Comparison of ENCODE assay signal across 13 cellular contexts in genomic region chr4:38062894-38063168, GRCh38.
DNase-seq lines count a peak whose midpoint lies in the region; ATAC-seq and TF ChIP-seq lines count a peak whose summit lies in the region.
"Had no signal": no experiment of that assay in that cellular context is flagged by ENCODE, and none has a peak within 500 bp of the region (broad histone marks: within the 10 kb centered on the region; RNA-seq: fewer than 3 reads in every experiment).

No MANE protein-coding gene starts in this region.

- H3K4me1 ChIP-seq in esophagus muscularis mucosa (peaks cover 4 to 37% (median 18%) of the 10 kb centered on the region in 4 donors), upper lobe of left lung (peaks cover 8 to 14% (median 9%) of the 10 kb centered on the region in 4 donors)

- in situ Hi-C loops in GM13976 (cut with MboI; ENCODE audit: low sequenced_read_pairs, unreplicated experiment) = loop anchor here (10.0 kb wide), 2 partner anchors 112 to 672 kb away; no protein-coding TSS in a partner anchor

- H3K27ac Mint-ChIP-seq in activated naive CD4-positive, alpha-beta T cell treated with anti-CD3 and anti-CD28 coated beads for 36 hours = no peak overlapping the region
- peak overlapping the region in 1 of 2 donors; percentile 25 for H3K27ac Mint-ChIP-seq in activated naive CD4-positive, alpha-beta T cell treated with anti-CD3 and anti-CD28 coated beads, Interleukin-2, amount 50 U/mL, for 72 hours
- peak overlapping the region; percentile 21 to 83 (median 72) for H3K27ac Mint-ChIP-seq in nephron

- H3K4me3 Mint-ChIP-seq in activated naive CD4-positive, alpha-beta T cell treated with anti-CD3 and anti-CD28 coated beads for 36 hours = peak overlapping the region; percentile 6
- no peak overlapping the region for H3K4me3 Mint-ChIP-seq in nephron

- H3K36me3 ChIP-seq in esophagus muscularis mucosa (peaks cover 3 to 34% (median 24%) of the 10 kb centered on the region in 4 donors), upper lobe of left lung (peaks cover 0 to 19% (median 5%) of the 10 kb centered on the region in 4 donors)

- no peak for ATAC-seq in activated naive CD4-positive, alpha-beta T cell treated with anti-CD3 and anti-CD28 coated beads, Interleukin-2, amount 50 U/mL, for 72 hours
- peak in 1 of 2 donors; percentile 29 for ATAC-seq in upper lobe of left lung (ENCODE audit: low FRiP score in 2 of 2)
- ATAC-seq: stimulated activated naive CD8-positive, alpha-beta T cell treated with anti-CD3 and anti-CD28 coated beads, Interleukin-15, Interleukin-2, amounts not matched to agents 100 U/mL and 50 U/mL, for 24 hours had no signal

- peaks cover 12% of the 10 kb centered on the region for H3K4me1 Mint-ChIP-seq in activated naive CD4-positive, alpha-beta T cell treated with anti-CD3 and anti-CD28 coated beads for 36 hours (ENCODE audit: low read depth)
- H3K4me1 Mint-ChIP-seq in nephron = peaks cover 39% of the 10 kb centered on the region

- CTCF ChIA-PET in activated naive CD4-positive, alpha-beta T cell treated with anti-CD3 and anti-CD28 coated beads for 36 hours (lab: Charles Lee) = interaction anchor here (0.6 to 2.2 kb wide), 16 partner anchors 26 to 840 kb away, joined by 3 to 11 read pairs (median 5); partner anchors contain the start of gene TLR10

- intact Hi-C loops in activated naive CD4-positive, alpha-beta T cell treated with anti-CD3 and anti-CD28 coated beads for 36 hours (cut with micrococcal nuclease) = loop anchor here (1.0 to 10.0 kb wide), 9 partner anchors 66 to 794 kb away; partner anchors contain the start of gene TLR6
- intact Hi-C loops in esophagus muscularis mucosa (cut with DNase I) = loop anchor here (5.0 to 10.0 kb wide), 3 partner anchors 252 to 669 kb away; no protein-coding TSS in a partner anchor

- H3K4me3 ChIP-seq in esophagus muscularis mucosa = no peak overlapping the region
- H3K4me3 ChIP-seq in upper lobe of left lung = no peak overlapping the region
- H3K4me3 ChIP-seq in foreskin fibroblast (ENCODE audit: low read depth in 1 of 2, low read length in 2 of 2) = no peak overlapping the region

- TF ChIP-seq POLR2A in esophagus muscularis mucosa (IDR thresholded peaks at IDR 0.05; ENCODE audit: low read depth) (no peak), upper lobe of left lung (IDR thresholded peaks at IDR 0.05) (no peak)

- TF ChIP-seq CTCF in esophagus muscularis mucosa (IDR thresholded peaks at IDR 0.05) (no peak), nephron (IDR thresholded peaks at IDR 0.05; ENCODE audit: unreplicated experiment in 3 of 3) (no peak), upper lobe of left lung (IDR thresholded peaks at IDR 0.05) (no peak), GM13976 (IDR thresholded peaks at IDR 0.05; ENCODE audit: borderline replicate concordance, control extremely low read depth, extremely low read depth, insufficient read depth, missing control alignments) (no peak), foreskin fibroblast (IDR thresholded peaks at IDR 0.05; ENCODE audit: low read depth, low read length) (no peak)

- H3K27me3 ChIP-seq in esophagus muscularis mucosa (no peaks in the 10 kb centered on the region), upper lobe of left lung (no peaks in the 10 kb centered on the region)

- peak overlapping the region; percentile 22 to 63 (median 56) for H3K27ac ChIP-seq in esophagus muscularis mucosa (replicated peaks in 1 of 4)
- H3K27ac ChIP-seq in upper lobe of left lung = peak overlapping the region in 3 of 4 donors; percentile 37 to 70 (median 65)

- no peak for TF ChIP-seq EP300 in esophagus muscularis mucosa (IDR thresholded peaks at IDR 0.05)
- TF ChIP-seq EP300 in upper lobe of left lung (IDR thresholded peaks at IDR 0.05) = no peak

- H3K27me3 Mint-ChIP-seq in activated naive CD4-positive, alpha-beta T cell treated with anti-CD3 and anti-CD28 coated beads for 36 hours (ENCODE audit: low read depth) = no peaks in the 10 kb centered on the region
- H3K27me3 Mint-ChIP-seq in nephron (ENCODE audit: low read depth) = no peaks in the 10 kb centered on the region

- no peaks in the 10 kb centered on the region for H3K36me3 Mint-ChIP-seq in activated naive CD4-positive, alpha-beta T cell treated with anti-CD3 and anti-CD28 coated beads for 36 hours (ENCODE audit: low read depth)
- no peaks in the 10 kb centered on the region for H3K36me3 Mint-ChIP-seq in activated naive CD4-positive, alpha-beta T cell treated with anti-CD3 and anti-CD28 coated beads, Interleukin-2, amount 50 U/mL, for 72 hours
- peaks cover 22% of the 10 kb centered on the region for H3K36me3 Mint-ChIP-seq in nephron (ENCODE audit: low read depth)

- 62% methylated on average over 1 of the region's 3 CpGs for WGBS in esophagus muscularis mucosa
- WGBS in upper lobe of left lung, 2 donors = 59 to 77% methylated on average over 3 of the region's 3 CpGs

- H3K9me3 ChIP-seq in esophagus muscularis mucosa = no peaks in the 10 kb centered on the region
- H3K9me3 ChIP-seq in upper lobe of left lung = no peaks in the 10 kb centered on the region

- DNase-seq in activated naive CD4-positive, alpha-beta T cell treated with anti-CD3 and anti-CD28 coated beads for 36 hours = no peak
- no peak for DNase-seq in activated naive CD4-positive, alpha-beta T cell treated with anti-CD3 and anti-CD28 coated beads, Interleukin-2, amount 50 U/mL, for 72 hours (ENCODE audit: low spot score in 2 of 2)
- no peak for DNase-seq in esophagus muscularis mucosa (ENCODE audit: extremely low spot score)
- DNase-seq in upper lobe of left lung = no peak
- DNase-seq in GM13976 (ENCODE audit: low spot score) = no peak
- no peak for DNase-seq in foreskin fibroblast
- DNase-seq in stimulated activated naive CD4-positive, alpha-beta T cell (lab: John Stamatoyannopoulos, UW) = no peak
- DNase-seq: activated CD4-positive, CD25-positive, alpha-beta regulatory T cell; DND-41; NCI-H226; stimulated activated CD4-positive, alpha-beta T cell treated with anti-CD3 and anti-CD28 coated beads, Interleukin-1b, Interleukin-23, amount 100 ng/mL, for 48 hours; stimulated activated naive CD8-positive, alpha-beta T cell treated with anti-CD3 and anti-CD28 coated beads, Interleukin-15, Interleukin-2, amounts not matched to agents 100 U/mL and 50 U/mL, for 24 hours had no signal

- no peaks in the 10 kb centered on the region for H3K9me3 Mint-ChIP-seq in activated naive CD4-positive, alpha-beta T cell treated with anti-CD3 and anti-CD28 coated beads for 36 hours
- H3K9me3 Mint-ChIP-seq in activated naive CD4-positive, alpha-beta T cell treated with anti-CD3 and anti-CD28 coated beads, Interleukin-2, amount 50 U/mL, for 72 hours = no peaks in the 10 kb centered on the region
- H3K9me3 Mint-ChIP-seq in nephron = no peaks in the 10 kb centered on the region
